In genomic region chr7:132428247-132428919, GRCh38 we compare ENCODE assay signal across 1 cellular context.
TF ChIP-seq lines count a peak whose summit lies in the region.

No MANE protein-coding gene starts in this region.

TF ChIP-seq in HepG2, 621 proteins besides CTCF, POLR2A, EP300 and RAD21 (continued from another document):
- no peak for TF ChIP-seq ZSCAN9 (CRISPR knock-in tag; IDR thresholded peaks at IDR 0.05; ENCODE audit: borderline replicate concordance)
- TF ChIP-seq ZNF136 (CRISPR knock-in tag; IDR thresholded peaks at IDR 0.05; ENCODE audit: low read depth) = no peak
- no peak for TF ChIP-seq TRIM22 (IDR thresholded peaks at IDR 0.05)
- TF ChIP-seq ZNF232 (CRISPR knock-in tag; IDR thresholded peaks at IDR 0.05; ENCODE audit: borderline replicate concordance) = no peak
